25 cellular contexts compared by ENCODE assay signal in genomic region chr22:41334951-41335635, GRCh38. TPM values are rescaled to one million over a fixed set of nuclear protein-coding genes. Genes with fewer than 3 reads are reported as not detected.
A peak's percentile ranks its signal among the peaks of the same experiment; 100 is the strongest.
DNase-seq lines count a peak whose midpoint lies in the region; ATAC-seq and TF ChIP-seq lines count a peak whose summit lies in the region.
"Had no signal": no experiment of that assay in that cellular context is flagged by ENCODE, and none has a peak within 500 bp of the region (broad histone marks: within the 10 kb centered on the region; RNA-seq: fewer than 3 reads in every experiment).

No MANE protein-coding gene starts in this region.

- POLR2A ChIA-PET in CD8-positive, alpha-beta T cell (lab: Charles Lee): no interaction called here

- H3K4me3 Mint-ChIP-seq in CD8-positive, alpha-beta T cell: no peak overlapping the region
- no peak overlapping the region for H3K4me3 Mint-ChIP-seq in HFFc6
- H3K4me3 Mint-ChIP-seq in dendritic cell treated with granulocyte-macrophage colony-stimulating factor and Interleukin-4, amounts not matched to agents 40 ng/mL and 50 ng/mL, for 4 days: no peak overlapping the region
- H3K4me3 Mint-ChIP-seq: activated CD4-positive, alpha-beta memory T cell treated with anti-CD3 and anti-CD28 coated beads for 36 hours; activated naive CD4-positive, alpha-beta T cell treated with anti-CD3 and anti-CD28 coated beads, Interleukin-2, amount 10 ng/mL, durations not matched to agents 7 days and 5 days; activated T-helper 1 cell treated with anti-CD3 and anti-CD28 coated beads, Interleukin-12 subunit alpha, Interleukin-12 subunit beta, Interleukin-2, Interleukin-4 antibody, amounts not matched to agents 30 ng/mL and 10 ng/mL and 1 ng/mL, durations not matched to agents 14 hours and 24 hours and 36 hours; mesothelial cell of epicardium; stimulated activated memory B cell treated with anti-CD40 and anti-IgM and Interleukin-4, amounts not matched to agents 10 μg/mL and 1 μg/mL and 100 μg/mL, for 72 hours; T-cell; type B pancreatic cell had no signal

- DNase-seq in CD8-positive, alpha-beta T cell: no peak
- DNase-seq in HFFc6 (no peak), left lung (no peak), NCI-H1694 treated with DMSO at 0.1 percent for 48 hours (lab: John Stamatoyannopoulos, UW) (no peak), NOMO-1 treated with dmso at 0.1 percent for 144 hours (lab: John Stamatoyannopoulos, UW; ENCODE audit: unreplicated experiment) (no peak)
- DNase-seq: activated CD4-positive, alpha-beta memory T cell treated with anti-CD3 and anti-CD28 coated beads for 36 hours; activated CD8-positive, alpha-beta memory T cell treated with anti-CD3 and anti-CD28 coated beads, Interleukin-2, amount 50 U/mL, for 48 hours; activated naive CD4-positive, alpha-beta T cell treated with anti-CD3 and anti-CD28 coated beads, Interleukin-2, amount 10 ng/mL, durations not matched to agents 7 days and 5 days; amygdala; Caco-2; DMS79; effector CD8-positive, alpha-beta T cell; NCI-H146; NCI-H774; stimulated activated CD4-positive, alpha-beta T cell treated with anti-CD3 and anti-CD28 coated beads, Interleukin-15, amount 100 ng/mL, for 24 hours; stimulated activated CD4-positive, alpha-beta T cell treated with anti-CD3 and anti-CD28 coated beads, Interleukin-4, amount 100 ng/mL, for 4 hours; T-cell had no signal

- no peaks in the 10 kb centered on the region for H3K4me1 ChIP-seq in CD8-positive, alpha-beta T cell (ENCODE audit: insufficient read depth, low read length)
- no peaks in the 10 kb centered on the region for H3K4me1 ChIP-seq in left lung
- H3K4me1 ChIP-seq: Caco-2 had no signal

- H3K9me3 ChIP-seq in CD8-positive, alpha-beta T cell (ENCODE audit: low read length): no peaks in the 10 kb centered on the region
- H3K9me3 ChIP-seq in left lung: no peaks in the 10 kb centered on the region
- H3K9me3 ChIP-seq: BLaER1, Caco-2 had no signal

- intact Hi-C loops in CD8-positive, alpha-beta T cell (cut with DNase I, micrococcal nuclease): no loop called here
- intact Hi-C loops in dendritic cell treated with granulocyte-macrophage colony-stimulating factor and Interleukin-4, amounts not matched to agents 40 ng/mL and 50 ng/mL, for 4 days (cut with micrococcal nuclease): no loop called here
- intact Hi-C loops in left lung (cut with DNase I): no loop called here

- no peak for ATAC-seq in CD8-positive, alpha-beta T cell
- ATAC-seq in left lung (peak; percentile 31), HG02763 (IDR thresholded peaks at IDR 0.05; ENCODE audit: unreplicated experiment) (no peak)
- ATAC-seq: activated CD4-positive, CD25-positive, alpha-beta regulatory T cell treated with anti-CD3 and anti-CD28 coated beads, Interleukin-2, amount 50 U/mL, for 24 hours; stimulated activated memory B cell treated with anti-CD40 and anti-IgM and Interleukin-4, amounts not matched to agents 10 μg/mL and 1 μg/mL and 100 μg/mL, for 72 hours; T-cell had no signal

- CTCF ChIA-PET in CD8-positive, alpha-beta T cell (lab: Charles Lee): no interaction called here

- H3K27ac ChIP-seq in CD8-positive, alpha-beta T cell (ENCODE audit: low read depth, low read length): no peak overlapping the region
- no peak overlapping the region for H3K27ac ChIP-seq in left lung
- H3K27ac ChIP-seq: BLaER1 had no signal

- H3K36me3 ChIP-seq in CD8-positive, alpha-beta T cell (ENCODE audit: insufficient read depth, low read length): peaks cover 36% of the 10 kb centered on the region
- peaks cover 0 to 88% of the 10 kb centered on the region in 2 donors for H3K36me3 ChIP-seq in left lung

- TF ChIP-seq CTCF in CD8-positive, alpha-beta T cell (IDR thresholded peaks at IDR 0.05): no peak
- TF ChIP-seq CTCF in HFFc6 (IDR thresholded peaks at IDR 0.05) (no peak), left lung (IDR thresholded peaks at IDR 0.05) (no peak)

- peak overlapping the region; percentile 69 for H3K27ac Mint-ChIP-seq in CD8-positive, alpha-beta T cell
- H3K27ac Mint-ChIP-seq in HFFc6: peak overlapping the region; percentile 41; the same call in 1 of the 2 replicates
- H3K27ac Mint-ChIP-seq in dendritic cell treated with granulocyte-macrophage colony-stimulating factor and Interleukin-4, amounts not matched to agents 40 ng/mL and 50 ng/mL, for 4 days: peak overlapping the region; percentile 26
- H3K27ac Mint-ChIP-seq: activated CD4-positive, alpha-beta memory T cell treated with anti-CD3 and anti-CD28 coated beads for 36 hours; activated naive CD4-positive, alpha-beta T cell treated with anti-CD3 and anti-CD28 coated beads, Interleukin-2, amount 10 ng/mL, durations not matched to agents 7 days and 5 days; activated T-helper 1 cell treated with anti-CD3 and anti-CD28 coated beads, Interleukin-12 subunit alpha, Interleukin-12 subunit beta, Interleukin-2, Interleukin-4 antibody, amounts not matched to agents 30 ng/mL and 10 ng/mL and 1 ng/mL, durations not matched to agents 14 hours and 24 hours and 36 hours; mesothelial cell of epicardium; stimulated activated memory B cell treated with anti-CD40 and anti-IgM and Interleukin-4, amounts not matched to agents 10 μg/mL and 1 μg/mL and 100 μg/mL, for 72 hours; T-cell; type B pancreatic cell had no signal

- H3K9me3 Mint-ChIP-seq in CD8-positive, alpha-beta T cell: no peaks in the 10 kb centered on the region
- H3K9me3 Mint-ChIP-seq in HFFc6: no peaks in the 10 kb centered on the region
- no peaks in the 10 kb centered on the region for H3K9me3 Mint-ChIP-seq in dendritic cell treated with granulocyte-macrophage colony-stimulating factor and Interleukin-4, amounts not matched to agents 40 ng/mL and 50 ng/mL, for 4 days
- H3K9me3 Mint-ChIP-seq: activated CD4-positive, alpha-beta memory T cell treated with anti-CD3 and anti-CD28 coated beads for 36 hours; activated naive CD4-positive, alpha-beta T cell treated with anti-CD3 and anti-CD28 coated beads, Interleukin-2, amount 10 ng/mL, durations not matched to agents 7 days and 5 days; activated T-helper 1 cell treated with anti-CD3 and anti-CD28 coated beads, Interleukin-12 subunit alpha, Interleukin-12 subunit beta, Interleukin-2, Interleukin-4 antibody, amounts not matched to agents 30 ng/mL and 10 ng/mL and 1 ng/mL, durations not matched to agents 14 hours and 24 hours and 36 hours; mesothelial cell of epicardium; stimulated activated memory B cell treated with anti-CD40 and anti-IgM and Interleukin-4, amounts not matched to agents 10 μg/mL and 1 μg/mL and 100 μg/mL, for 72 hours; T-cell; type B pancreatic cell had no signal

- H3K27me3 ChIP-seq in CD8-positive, alpha-beta T cell (ENCODE audit: insufficient read depth, low read length): no peaks in the 10 kb centered on the region
- H3K27me3 ChIP-seq in left lung: no peaks in the 10 kb centered on the region
- H3K27me3 ChIP-seq: BLaER1 had no signal

- no peaks in the 10 kb centered on the region for H3K27me3 Mint-ChIP-seq in CD8-positive, alpha-beta T cell (ENCODE audit: low read depth)
- H3K27me3 Mint-ChIP-seq in HFFc6 (ENCODE audit: insufficient read depth): peaks cover 1% of the 10 kb centered on the region
- no peaks in the 10 kb centered on the region for H3K27me3 Mint-ChIP-seq in dendritic cell treated with granulocyte-macrophage colony-stimulating factor and Interleukin-4, amounts not matched to agents 40 ng/mL and 50 ng/mL, for 4 days
- H3K27me3 Mint-ChIP-seq: activated CD4-positive, alpha-beta memory T cell treated with anti-CD3 and anti-CD28 coated beads for 36 hours; activated naive CD4-positive, alpha-beta T cell treated with anti-CD3 and anti-CD28 coated beads, Interleukin-2, amount 10 ng/mL, durations not matched to agents 7 days and 5 days; stimulated activated memory B cell treated with anti-CD40 and anti-IgM and Interleukin-4, amounts not matched to agents 10 μg/mL and 1 μg/mL and 100 μg/mL, for 72 hours; T-cell; type B pancreatic cell had no signal

- peaks cover 12% of the 10 kb centered on the region for H3K4me1 Mint-ChIP-seq in CD8-positive, alpha-beta T cell (ENCODE audit: low read depth)
- no peaks in the 10 kb centered on the region for H3K4me1 Mint-ChIP-seq in HFFc6 (ENCODE audit: low read depth)
- H3K4me1 Mint-ChIP-seq in dendritic cell treated with granulocyte-macrophage colony-stimulating factor and Interleukin-4, amounts not matched to agents 40 ng/mL and 50 ng/mL, for 4 days (ENCODE audit: low read depth): peaks cover 11% of the 10 kb centered on the region
- H3K4me1 Mint-ChIP-seq: mesothelial cell of epicardium; stimulated activated memory B cell treated with anti-CD40 and anti-IgM and Interleukin-4, amounts not matched to agents 10 μg/mL and 1 μg/mL and 100 μg/mL, for 72 hours had no signal

- H3K36me3 Mint-ChIP-seq in CD8-positive, alpha-beta T cell: peaks cover 60% of the 10 kb centered on the region
- H3K36me3 Mint-ChIP-seq in HFFc6 (ENCODE audit: low read depth): peaks cover 23% of the 10 kb centered on the region
- H3K36me3 Mint-ChIP-seq in dendritic cell treated with granulocyte-macrophage colony-stimulating factor and Interleukin-4, amounts not matched to agents 40 ng/mL and 50 ng/mL, for 4 days (ENCODE audit: low read depth): peaks cover 79% of the 10 kb centered on the region

- no peak overlapping the region for H3K4me3 ChIP-seq in CD8-positive, alpha-beta T cell (ENCODE audit: low read depth, low read length)
- H3K4me3 ChIP-seq in left lung: no peak overlapping the region
- H3K4me3 ChIP-seq: BLaER1 had no signal

RNA-seq across cellular contexts. Expression of gene ZC3H7B, which starts 33.8 kb away (rescaled TPM):
- total RNA-seq in CD8-positive, alpha-beta T cell: 10 to 100 TPM; 30.7 to 30.8 TPM
- 100 to 1,000 TPM; 108 to 137 (median 130) TPM for total RNA-seq in HFFc6 (2021; fragmentation: NEBNext Ultra II Directional; extraction: Animal tissue kit (Norgen Biotek cat#: 25700))
- 10 to 100 TPM; 50.4 to 65.6 TPM for total RNA-seq in left lung

RNA-seq across cellular contexts. Expression of gene TEF, which starts 46.6 kb away (rescaled TPM):
- total RNA-seq in CD8-positive, alpha-beta T cell: 1 to 10 TPM; 2.8 to 3.8 TPM
- 10 to 100 TPM in 2 of 6 experiments, 1 to 10 TPM in 4; 7.4 to 10.6 (median 9.4) TPM for total RNA-seq in HFFc6 (2021; fragmentation: NEBNext Ultra II Directional; extraction: Animal tissue kit (Norgen Biotek cat#: 25700))
- 10 to 100 TPM; 10.2 to 17.3 TPM for total RNA-seq in left lung

RNA-seq across cellular contexts. Expression of gene RANGAP1, which starts 49.1 kb away (rescaled TPM):
- total RNA-seq in CD8-positive, alpha-beta T cell: 100 to 1,000 TPM; 200 to 210 TPM
- 100 to 1,000 TPM; 215 to 249 (median 227) TPM for total RNA-seq in HFFc6 (2021; fragmentation: NEBNext Ultra II Directional; extraction: Animal tissue kit (Norgen Biotek cat#: 25700))
- total RNA-seq in left lung: 10 to 100 TPM; 54.9 to 65.8 TPM
